Comparison of ENCODE assay signal across 19 cellular contexts in genomic region chr6:15320683-15321082, GRCh38.
DNase-seq lines count a peak whose midpoint lies in the region; ATAC-seq, FAIRE-seq and TF ChIP-seq lines count a peak whose summit lies in the region.
"Had no signal": no experiment of that assay in that cellular context is flagged by ENCODE, and none has a peak within 500 bp of the region (broad histone marks: within the 10 kb centered on the region; RNA-seq: fewer than 3 reads in every experiment).

No MANE protein-coding gene starts in this region.

- BruUV-seq in HepG2 (replicated peaks; lab: Mats Ljungman, UMichigan) = no TSS peak

- ATAC-seq in HepG2 (no peak), right lobe of liver (no peak), T-helper 17 cell (no peak), GM21360 (IDR thresholded peaks at IDR 0.05; ENCODE audit: unreplicated experiment) (no peak)
- ATAC-seq in stimulated activated naive CD8-positive, alpha-beta T cell treated with anti-CD3 and anti-CD28 coated beads, Interleukin-15, amount 100 ng/mL, for 72 hours = no peak
- ATAC-seq: body of pancreas; esophagus mucosa; naive thymus-derived CD4-positive, alpha-beta T cell had no signal

- H3K9ac ChIP-seq in HepG2 (ENCODE audit: insufficient read depth, low read depth, low read length) = no peak overlapping the region
- H3K9ac ChIP-seq: parathyroid adenoma had no signal

- no peak overlapping the region for H2AFZ ChIP-seq in HepG2 (ENCODE audit: low read length)
- H2AFZ ChIP-seq: parathyroid adenoma had no signal

- peak overlapping the region; percentile 81 for H3K27ac Mint-ChIP-seq in T-helper 17 cell
- peak overlapping the region; percentile 45 to 91 for H3K27ac Mint-ChIP-seq in stimulated activated naive CD8-positive, alpha-beta T cell treated with anti-CD3 and anti-CD28 coated beads, Interleukin-15, amount 100 ng/mL, for 72 hours

- intact Hi-C loops in HepG2 (cut with micrococcal nuclease; ENCODE audit: unreplicated experiment) = loop anchor here (5.0 kb wide), 1 partner anchor 38 kb away; no protein-coding TSS in a partner anchor
- intact Hi-C loops in right lobe of liver (cut with DNase I) = no loop called here

- H3K79me2 ChIP-seq in HepG2 (ENCODE audit: insufficient read depth, low read length) = peaks cover 61% of the 10 kb centered on the region

- TF ChIP-seq RAD21 in HepG2 (CRISPR knock-in tag; IDR thresholded peaks at IDR 0.05) = no peak

- FAIRE-seq in HepG2 (lab: Jason Lieb, UNC) = no peak
- FAIRE-seq: RCC 7860 had no signal

- H3K4me3 Mint-ChIP-seq in T-helper 17 cell = no peak overlapping the region
- H3K4me3 Mint-ChIP-seq in stimulated activated naive CD8-positive, alpha-beta T cell treated with anti-CD3 and anti-CD28 coated beads, Interleukin-15, amount 100 ng/mL, for 72 hours = peak overlapping the region; percentile 74 to 81
- H3K4me3 Mint-ChIP-seq: naive thymus-derived CD4-positive, alpha-beta T cell had no signal

- no peaks in the 10 kb centered on the region for H3K9me3 ChIP-seq in HepG2 (ENCODE audit: low read length)
- no peaks in the 10 kb centered on the region for H3K9me3 ChIP-seq in right lobe of liver
- no peaks in the 10 kb centered on the region for H3K9me3 ChIP-seq in T-helper 17 cell (ENCODE audit: control insufficient read depth, low read length, poor library complexity, severe bottlenecking)
- H3K9me3 ChIP-seq: body of pancreas, thoracic aorta had no signal

- no peaks in the 10 kb centered on the region for H3K9me3 Mint-ChIP-seq in stimulated activated naive CD8-positive, alpha-beta T cell treated with anti-CD3 and anti-CD28 coated beads, Interleukin-15, amount 100 ng/mL, for 72 hours
- H3K9me3 Mint-ChIP-seq: naive thymus-derived CD4-positive, alpha-beta T cell had no signal

- in situ Hi-C loops in HepG2 (cut with HindIII; ENCODE audit: extremely low pct_ligation_motif_present, low pct_unique_long_range_greater_than_20kb) = no loop called here

- no peak for TF ChIP-seq CTCF in HepG2 (CRISPR knock-in tag; IDR thresholded peaks at IDR 0.05)
- TF ChIP-seq CTCF in right lobe of liver (IDR thresholded peaks at IDR 0.05) = no peak
- TF ChIP-seq CTCF in choroid plexus epithelial cell (conservative IDR thresholded peaks at IDR 0.05; ENCODE audit: low read depth, low read length) = no peak

- peaks cover 6% of the 10 kb centered on the region; the same call in 1 of the 2 replicates for H4K20me1 ChIP-seq in HepG2 (ENCODE audit: insufficient read depth, low read length)

- no peak overlapping the region for H3K4me2 ChIP-seq in HepG2 (ENCODE audit: low read depth, low read length)

- TF ChIP-seq EP300 in HepG2 (IDR thresholded peaks at IDR 0.05; ENCODE audit: low read depth in 2 of 2, low read length in 2 of 2) = no peak
- no peak for TF ChIP-seq EP300 in HepG2 (CRISPR knock-in tag; IDR thresholded peaks at IDR 0.05; ENCODE audit: borderline replicate concordance)

- no peaks in the 10 kb centered on the region for H3K27me3 ChIP-seq in HepG2 (ENCODE audit: control insufficient read depth in 1 of 2, insufficient read depth in 2 of 2, low read length in 2 of 2)
- no peaks in the 10 kb centered on the region for H3K27me3 ChIP-seq in right lobe of liver
- H3K27me3 ChIP-seq: body of pancreas had no signal

- CTCF ChIA-PET in HepG2 (lab: Yijun Ruan, JAX; ENCODE audit: low intra/inter-chr PET ratio, low total read pairs) = no interaction called here

- WGBS in HepG2 (ENCODE audit: low lambda C conversion rate) = 98% methylated on average over 1 of the region's 1 CpG
- 100% methylated on average over 1 of the region's 1 CpG for WGBS in right lobe of liver (ENCODE audit: insufficient coverage, low coverage, low lambda C conversion rate, missing lambda C conversion rate)

- no peaks in the 10 kb centered on the region for H3K27me3 Mint-ChIP-seq in T-helper 17 cell
- H3K27me3 Mint-ChIP-seq in stimulated activated naive CD8-positive, alpha-beta T cell treated with anti-CD3 and anti-CD28 coated beads, Interleukin-15, amount 100 ng/mL, for 72 hours = no peaks in the 10 kb centered on the region
- H3K27me3 Mint-ChIP-seq: naive thymus-derived CD4-positive, alpha-beta T cell had no signal

- H3K4me3 ChIP-seq in HepG2 (replicated peaks in 1 of 3; ENCODE audit: insufficient read depth in 1 of 3, low read depth in 2 of 3, low read length in 3 of 3) = no peak overlapping the region
- no peak overlapping the region for H3K4me3 ChIP-seq in right lobe of liver
- no peak overlapping the region for H3K4me3 ChIP-seq in choroid plexus epithelial cell (ENCODE audit: low read depth, low read length)
- H3K4me3 ChIP-seq: body of pancreas, thoracic aorta had no signal

- H3K27ac ChIP-seq in HepG2 (ENCODE audit: extremely low read length, insufficient read depth, low read length) = no peak overlapping the region
- H3K27ac ChIP-seq in right lobe of liver = no peak overlapping the region
- H3K27ac ChIP-seq: body of pancreas, parathyroid adenoma, thoracic aorta had no signal

- H3K4me1 ChIP-seq in HepG2 (ENCODE audit: insufficient read depth, low read length) (peaks cover 76% of the 10 kb centered on the region), right lobe of liver (peaks cover 0 to 11% (median 3%) of the 10 kb centered on the region in 4 donors)

- DNase-seq in HepG2 (ENCODE audit: low spot score) = no peak
- DNase-seq in right lobe of liver = no peak
- DNase-seq in T-helper 17 cell = no peak
- DNase-seq in choroid plexus epithelial cell (ENCODE audit: low read depth) = peak; percentile 51
- no peak for DNase-seq in stimulated activated naive CD8-positive, alpha-beta T cell treated with anti-CD3 and anti-CD28 coated beads, Interleukin-15, amount 100 ng/mL, for 72 hours
- no peak for DNase-seq in midbrain (lab: John Stamatoyannopoulos, UW)
- DNase-seq in NCI-H82 (lab: John Stamatoyannopoulos, UW) = no peak
- DNase-seq: activated gamma-delta T cell treated with Interleukin-2 at 50 U/mL for 16 hours; body of pancreas; dermis blood vessel endothelial cell; head of caudate nucleus; naive thymus-derived CD4-positive, alpha-beta T cell; NCI-H1048; NCI-H748 treated with DMSO at 0.1 percent for 48 hours had no signal

- POLR2A ChIA-PET in HepG2 (lab: Yijun Ruan, JAX) = no interaction called here

- no peaks in the 10 kb centered on the region for H3K36me3 Mint-ChIP-seq in T-helper 17 cell (ENCODE audit: low read depth)

- no peak for TF ChIP-seq POLR2A in HepG2 (IDR thresholded peaks at IDR 0.05; ENCODE audit: insufficient read depth in 1 of 2, low read depth in 2 of 2, low read length in 2 of 2)
- no peak for TF ChIP-seq POLR2A in right lobe of liver (IDR thresholded peaks at IDR 0.05)

- H3K36me3 ChIP-seq in HepG2 (replicated peaks in 1 of 2; ENCODE audit: control insufficient read depth in 1 of 2, insufficient read depth in 2 of 2, low read length in 2 of 2) (no peaks in the 10 kb centered on the region), right lobe of liver (no peaks in the 10 kb centered on the region)
- H3K36me3 ChIP-seq: thoracic aorta had no signal

- H3K4me1 Mint-ChIP-seq in T-helper 17 cell = peaks cover 72% of the 10 kb centered on the region
- H3K4me1 Mint-ChIP-seq in stimulated activated naive CD8-positive, alpha-beta T cell treated with anti-CD3 and anti-CD28 coated beads, Interleukin-15, amount 100 ng/mL, for 72 hours = peaks cover 96% of the 10 kb centered on the region

TF ChIP-seq in HepG2, 621 proteins besides CTCF, POLR2A, EP300 and RAD21:
- TF ChIP-seq NFE2L2 (IDR thresholded peaks at IDR 0.05; ENCODE audit: low read length) = peak; percentile 60
- no peak for TF ChIP-seq KDM3A (CRISPR knock-in tag; IDR thresholded peaks at IDR 0.05; ENCODE audit: low read depth)
